ENCODE assay signal across 18 cellular contexts in genomic region chr6:20652691-20653479, GRCh38.
DNase-seq lines count a peak whose midpoint lies in the region; ATAC-seq, FAIRE-seq and TF ChIP-seq lines count a peak whose summit lies in the region.
"Had no signal": no experiment of that assay in that cellular context is flagged by ENCODE, and none has a peak within 500 bp of the region (broad histone marks: within the 10 kb centered on the region; RNA-seq: fewer than 3 reads in every experiment).

No MANE protein-coding gene starts in this region.

- peak overlapping the region; percentile 57; the same call in 1 of the 2 replicates for H3K27ac ChIP-seq in HCT116 (ENCODE audit: low read depth, low read length)
- H3K27ac ChIP-seq in astrocyte (ENCODE audit: low read depth, low read length): peak overlapping the region; percentile 22
- no peak overlapping the region for H3K27ac ChIP-seq in esophagus muscularis mucosa (replicated peaks in 1 of 4)

- H3K4me1 ChIP-seq in HCT116 (ENCODE audit: control insufficient read depth in 1 of 2, insufficient read depth in 2 of 2, low read length in 2 of 2) (peaks cover 17% of the 10 kb centered on the region in 2 experiments), astrocyte (ENCODE audit: insufficient read depth, low read length) (no peaks in the 10 kb centered on the region), skeletal muscle satellite cell (ENCODE audit: control insufficient read depth, insufficient read depth, low read length) (peaks cover 24% of the 10 kb centered on the region), esophagus muscularis mucosa (no peaks in the 10 kb centered on the region)

- peak; percentile 52 for ATAC-seq in HCT116
- ATAC-seq: GM23338, left ventricle myocardium superior had no signal

- H3K9me3 Mint-ChIP-seq in astrocyte (ENCODE audit: unreplicated experiment): no peaks in the 10 kb centered on the region
- H3K9me3 Mint-ChIP-seq: activated T-helper 1 cell treated with anti-CD3 and anti-CD28 coated beads, Interleukin-12 subunit alpha, Interleukin-12 subunit beta, Interleukin-2, Interleukin-4 antibody, amounts not matched to agents 30 ng/mL and 10 ng/mL and 1 ng/mL, durations not matched to agents 14 hours and 24 hours and 36 hours; GM23338; nephron progenitor cell; stimulated activated naive CD8-positive, alpha-beta T cell treated with anti-CD3 and anti-CD28 coated beads, Interleukin-15, Interleukin-2, amounts not matched to agents 100 ng/mL and 50 ng/mL, for 24 hours had no signal

- no peak overlapping the region for H3K27ac Mint-ChIP-seq in astrocyte (ENCODE audit: unreplicated experiment)
- H3K27ac Mint-ChIP-seq: activated T-helper 1 cell treated with anti-CD3 and anti-CD28 coated beads, Interleukin-12 subunit alpha, Interleukin-12 subunit beta, Interleukin-2, Interleukin-4 antibody, amounts not matched to agents 30 ng/mL and 10 ng/mL and 1 ng/mL, durations not matched to agents 14 hours and 24 hours and 36 hours; CD4-positive, alpha-beta T cell; GM23338; nephron progenitor cell; stimulated activated naive CD8-positive, alpha-beta T cell treated with anti-CD3 and anti-CD28 coated beads, Interleukin-15, Interleukin-2, amounts not matched to agents 100 ng/mL and 50 ng/mL, for 24 hours; T-helper 2 cell treated with Interferon-gamma antibody and Interleukin-4, amounts not matched to agents 5 μg/mL and 100 μg/mL, for 36 hours had no signal

- H3K27me3 ChIP-seq in HCT116 (ENCODE audit: insufficient read depth, low read length) (no peaks in the 10 kb centered on the region), astrocyte (ENCODE audit: insufficient read depth, low read length) (no peaks in the 10 kb centered on the region), skeletal muscle satellite cell (ENCODE audit: control insufficient read depth, insufficient read depth, low read length) (no peaks in the 10 kb centered on the region), esophagus muscularis mucosa (no peaks in the 10 kb centered on the region)

- no peaks in the 10 kb centered on the region for H3K9me2 ChIP-seq in HCT116 (ENCODE audit: insufficient read depth)

- H3K4me2 ChIP-seq in HCT116 (ENCODE audit: low read length) (peak overlapping the region; percentile 74), astrocyte (ENCODE audit: low read length) (peak overlapping the region; percentile 3), skeletal muscle satellite cell (ENCODE audit: low read length) (peak overlapping the region; percentile 51)
- H3K4me2 ChIP-seq: GM23338 had no signal

- H3K4me3 Mint-ChIP-seq in astrocyte (ENCODE audit: unreplicated experiment): no peak overlapping the region
- H3K4me3 Mint-ChIP-seq: activated T-helper 1 cell treated with anti-CD3 and anti-CD28 coated beads, Interleukin-12 subunit alpha, Interleukin-12 subunit beta, Interleukin-2, Interleukin-4 antibody, amounts not matched to agents 30 ng/mL and 10 ng/mL and 1 ng/mL, durations not matched to agents 14 hours and 24 hours and 36 hours; CD4-positive, alpha-beta T cell; GM23338; nephron progenitor cell; stimulated activated naive CD8-positive, alpha-beta T cell treated with anti-CD3 and anti-CD28 coated beads, Interleukin-15, Interleukin-2, amounts not matched to agents 100 ng/mL and 50 ng/mL, for 24 hours; T-helper 2 cell treated with Interferon-gamma antibody and Interleukin-4, amounts not matched to agents 5 μg/mL and 100 μg/mL, for 36 hours had no signal

- H3K9ac ChIP-seq in HCT116 (ENCODE audit: low read length) (peak overlapping the region; percentile 32; the same call in 1 of the 2 replicates), astrocyte (ENCODE audit: low read length) (no peak overlapping the region), skeletal muscle satellite cell (ENCODE audit: low read depth, low read length) (no peak overlapping the region)

- DNase-seq in HCT116 (ENCODE audit: low read depth, low spot score): no peak
- peak; percentile 33 for DNase-seq in astrocyte (ENCODE audit: low read depth)
- DNase-seq in foreskin fibroblast: peak; percentile 43 to 61
- DNase-seq in esophagus muscularis mucosa (ENCODE audit: extremely low spot score): no peak
- no peak for DNase-seq in mucosa of gallbladder (ENCODE audit: low spot score)
- DNase-seq in COLO668 (lab: John Stamatoyannopoulos, UW; ENCODE audit: unreplicated experiment): no peak
- DNase-seq in NCI-H510A (lab: John Stamatoyannopoulos, UW): no peak
- DNase-seq: anterior cingulate cortex; CD4-positive, alpha-beta T cell; left ventricle myocardium superior; NCI-H1930; nephron progenitor cell; RPMI8226 had no signal

- no peaks in the 10 kb centered on the region for H3K27me3 Mint-ChIP-seq in astrocyte (ENCODE audit: low read depth, unreplicated experiment)
- H3K27me3 Mint-ChIP-seq: CD4-positive, alpha-beta T cell; stimulated activated naive CD8-positive, alpha-beta T cell treated with anti-CD3 and anti-CD28 coated beads, Interleukin-15, Interleukin-2, amounts not matched to agents 100 ng/mL and 50 ng/mL, for 24 hours had no signal

- no peak overlapping the region for H2AFZ ChIP-seq in HCT116 (ENCODE audit: low read depth, low read length, poor library complexity, severe bottlenecking)
- H2AFZ ChIP-seq in astrocyte (ENCODE audit: low read depth, low read length): no peak overlapping the region
- H2AFZ ChIP-seq: GM23338 had no signal

- no peaks in the 10 kb centered on the region for H3K9me3 ChIP-seq in HCT116 (ENCODE audit: control insufficient read depth in 1 of 2, insufficient read depth in 1 of 2, low read depth in 1 of 2, low read length in 2 of 2)
- no peaks in the 10 kb centered on the region for H3K9me3 ChIP-seq in astrocyte (ENCODE audit: insufficient read depth, low read depth, low read length)
- H3K9me3 ChIP-seq in skeletal muscle satellite cell (replicated peaks; ENCODE audit: low read length): no peaks in the 10 kb centered on the region
- H3K9me3 ChIP-seq in esophagus muscularis mucosa: no peaks in the 10 kb centered on the region

- BruUV-seq in HCT116 (replicated peaks; lab: Mats Ljungman, UMichigan): no TSS peak

- RAD21 ChIA-PET in HCT116 (lab: Charles Lee; ENCODE audit: low non-redundant PET in 1 of 2, low total read pairs in 2 of 2, uncharacterized antibody in 2 of 2, unreplicated experiment in 2 of 2): no interaction called here

- no peak for FAIRE-seq in astrocyte (lab: Jason Lieb, UNC)

- H4K20me1 ChIP-seq in HCT116 (ENCODE audit: insufficient read depth): no peaks in the 10 kb centered on the region
- H4K20me1 ChIP-seq in astrocyte (ENCODE audit: insufficient read depth, low read length): no peaks in the 10 kb centered on the region

- TF ChIP-seq CTCF in HCT116 (IDR thresholded peaks at IDR 0.05 in 2 of 3, conservative IDR thresholded peaks at IDR 0.05 in 1 of 3; ENCODE audit: borderline replicate concordance in 1 of 3, insufficient read depth in 1 of 3, low read depth in 2 of 3, low read length in 2 of 3) (no peak), astrocyte (IDR thresholded peaks at IDR 0.05; ENCODE audit: insufficient read depth, low read depth, low read length) (no peak), foreskin fibroblast (IDR thresholded peaks at IDR 0.05; ENCODE audit: low read depth, low read length) (no peak), esophagus muscularis mucosa (IDR thresholded peaks at IDR 0.05) (no peak)

- H3K36me3 ChIP-seq in HCT116 (ENCODE audit: control insufficient read depth in 1 of 2, insufficient read depth in 2 of 2, low read length in 2 of 2) (no peaks in the 10 kb centered on the region), astrocyte (ENCODE audit: insufficient read depth, low read length) (no peaks in the 10 kb centered on the region), skeletal muscle satellite cell (ENCODE audit: insufficient read depth, low read length) (no peaks in the 10 kb centered on the region), esophagus muscularis mucosa (peaks cover 0 to 14% (median 3%) of the 10 kb centered on the region in 4 donors)

- POLR2A ChIA-PET in HCT116 (lab: Charles Lee): no interaction called here

- no peak for TF ChIP-seq POLR2A in HCT116 (IDR thresholded peaks at IDR 0.05; ENCODE audit: borderline replicate concordance, extremely low read depth, insufficient read depth, insufficient read length)
- no peak for TF ChIP-seq POLR2A in esophagus muscularis mucosa (IDR thresholded peaks at IDR 0.05; ENCODE audit: low read depth)

- H3K79me2 ChIP-seq in HCT116 (ENCODE audit: insufficient read depth, low read length) (peaks cover 11% of the 10 kb centered on the region), astrocyte (ENCODE audit: insufficient read depth, low read length) (no peaks in the 10 kb centered on the region)

- H3K36me3 Mint-ChIP-seq in astrocyte (ENCODE audit: low read depth, unreplicated experiment): no peaks in the 10 kb centered on the region

- intact Hi-C loops in HCT116 (cut with micrococcal nuclease) (no loop called here), esophagus muscularis mucosa (cut with DNase I) (no loop called here)

- peak; percentile 5; the same call in 1 of the 2 replicates for TF ChIP-seq RAD21 in HCT116 (IDR thresholded peaks at IDR 0.05; ENCODE audit: low read depth)

- peaks cover 8% of the 10 kb centered on the region for H3K4me1 Mint-ChIP-seq in astrocyte (ENCODE audit: low read depth, unreplicated experiment)

- CTCF ChIA-PET in HCT116 (lab: Charles Lee): no interaction called here

- WGBS in esophagus muscularis mucosa: 83% methylated on average over 9 of the region's 9 CpGs

- no peak for TF ChIP-seq EP300 in esophagus muscularis mucosa (IDR thresholded peaks at IDR 0.05)

- H3K4me3 ChIP-seq in HCT116 (replicated peaks in 1 of 2; ENCODE audit: low read depth in 1 of 2, low read length in 2 of 2): peak overlapping the region; percentile 3 to 35; a peak in 3 of 4 replicates
- H3K4me3 ChIP-seq in astrocyte (ENCODE audit: insufficient read depth, low read depth, low read length): no peak overlapping the region
- H3K4me3 ChIP-seq in foreskin fibroblast (ENCODE audit: low read depth in 1 of 2, low read length in 2 of 2): no peak overlapping the region
- H3K4me3 ChIP-seq in skeletal muscle satellite cell (ENCODE audit: low read length): no peak overlapping the region
- H3K4me3 ChIP-seq in esophagus muscularis mucosa: no peak overlapping the region
- H3K4me3 ChIP-seq: GM23338 had no signal

TF ChIP-seq in HCT116, 20 proteins besides CTCF, POLR2A, EP300 and RAD21:
- peak; percentile 35; the same call in 1 of the 2 replicates for TF ChIP-seq SP1 (IDR thresholded peaks at IDR 0.05; ENCODE audit: low read depth)
- TF ChIP-seq FOSL1 (IDR thresholded peaks at IDR 0.05; ENCODE audit: low read depth): peak; percentile 61
- TF ChIP-seq JUND (IDR thresholded peaks at IDR 0.05): peak; percentile 44; the same call in 1 of the 2 replicates
- no peak for TF ChIP-seq TCF7L2 (IDR thresholded peaks at IDR 0.05; ENCODE audit: borderline replicate concordance, extremely low read depth, insufficient read depth, insufficient read length)

Comparison
In these comparisons a context has a peak if more than half of its experiments do, and no peak if none do; other contexts are left out.
1. DNase-seq: peak in astrocyte (single experiment) and foreskin fibroblast (2 of 2); none in HCT116 (single experiment), esophagus muscularis mucosa (single experiment), mucosa of gallbladder (single experiment), COLO668 (single experiment) and NCI-H510A (single experiment).
2. H3K27ac ChIP-seq: peak in HCT116 (single experiment) and astrocyte (single experiment); none in esophagus muscularis mucosa (0 of 4).
3. H3K4me2 ChIP-seq: peak in every context shown above with its lines; median percentile 74 in HCT116; 51 in skeletal muscle satellite cell; 3 in astrocyte.
4. H3K4me3 ChIP-seq: peak in HCT116 (2 of 2); none in astrocyte (single experiment), foreskin fibroblast (0 of 2), skeletal muscle satellite cell (single experiment) and esophagus muscularis mucosa (0 of 4).